ENCODE assay signal across 9 cellular contexts in the genomic region with DNA sequence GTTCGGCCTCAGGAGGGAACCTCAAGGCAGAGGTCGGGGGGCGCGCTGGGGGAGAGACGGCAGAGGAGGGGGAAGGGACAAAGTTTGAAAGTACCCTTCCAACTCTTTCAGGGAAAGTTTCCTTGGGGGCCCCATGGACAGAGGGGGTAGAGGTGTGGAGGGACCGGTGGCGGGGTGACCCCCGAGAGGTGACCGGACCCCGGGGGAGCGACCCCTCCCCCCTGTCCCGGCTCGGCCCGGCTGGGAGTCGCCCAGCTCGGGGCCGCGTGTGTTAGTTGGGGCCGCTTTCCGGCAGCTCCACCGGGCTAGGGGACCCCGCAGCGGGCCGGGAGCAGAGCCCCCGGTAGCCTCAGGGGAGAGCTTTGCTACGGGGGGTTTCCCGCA. TPM values are rescaled to one million over a fixed set of nuclear protein-coding genes. Genes with fewer than 3 reads are reported as not detected.
DNase-seq lines count a peak whose midpoint lies in the region; ATAC-seq and TF ChIP-seq lines count a peak whose summit lies in the region.
"Had no signal": no experiment of that assay in that cellular context is flagged by ENCODE, and none has a peak within 500 bp of the region (broad histone marks: within the 10 kb centered on the region; RNA-seq: fewer than 3 reads in every experiment).

No MANE protein-coding gene starts in this region.

- peak overlapping the region; percentile 95 for H3K4ac ChIP-seq in mesendoderm (ENCODE audit: low read depth, low read length)

- H3K18ac ChIP-seq in mesendoderm (ENCODE audit: low read length) = peak overlapping the region; percentile 98

- H3K9ac ChIP-seq in mesendoderm (ENCODE audit: low read length) = peak overlapping the region; percentile 75

- no peaks in the 10 kb centered on the region for H3K9me3 ChIP-seq in heart right ventricle
- H3K9me3 ChIP-seq in body of pancreas = no peaks in the 10 kb centered on the region
- no peaks in the 10 kb centered on the region for H3K9me3 ChIP-seq in vagina

- peaks cover 8 to 67% (median 42%) of the 10 kb centered on the region in 9 donors for H3K4me1 ChIP-seq in heart right ventricle
- H3K4me1 ChIP-seq in body of pancreas = peaks cover 54% of the 10 kb centered on the region
- H3K4me1 ChIP-seq in mesendoderm (ENCODE audit: control insufficient read depth, low read depth, low read length) = peaks cover 9% of the 10 kb centered on the region
- peaks cover 68% of the 10 kb centered on the region for H3K4me1 ChIP-seq in vagina

- TF ChIP-seq POLR2A in body of pancreas (IDR thresholded peaks at IDR 0.05) (no peak), vagina (IDR thresholded peaks at IDR 0.05) (no peak)

- H2BK5ac ChIP-seq in mesendoderm (ENCODE audit: low read length) = no peak overlapping the region

- H3K36me3 ChIP-seq in heart right ventricle = no peaks in the 10 kb centered on the region
- no peaks in the 10 kb centered on the region for H3K36me3 ChIP-seq in body of pancreas (replicated peaks in 1 of 2; ENCODE audit: insufficient read depth in 1 of 2, low read depth in 2 of 2)
- H3K36me3 ChIP-seq in mesendoderm (ENCODE audit: control insufficient read depth, insufficient read depth, low read length) = no peaks in the 10 kb centered on the region
- H3K36me3 ChIP-seq in vagina = no peaks in the 10 kb centered on the region

- peak overlapping the region; percentile 54 for H2BK120ac ChIP-seq in mesendoderm (ENCODE audit: low read depth, low read length)

- peak overlapping the region; percentile 47 for H4K5ac ChIP-seq in mesendoderm (ENCODE audit: low read length)

- DNase-seq in heart right ventricle (peak in 1 of 2 donors; percentile 32), Right ventricle myocardium inferior (ENCODE audit: missing footprints) (no peak), body of pancreas (no peak), mesendoderm (no peak), vagina (ENCODE audit: extremely low spot score in 2 of 2) (no peak), NCI-H82 treated with DMSO at 0.1 percent for 48 hours (lab: John Stamatoyannopoulos, UW; ENCODE audit: unreplicated experiment) (no peak)
- no peak for DNase-seq in effector CD4-positive, alpha-beta T cell
- no peak for DNase-seq in activated CD4-positive, alpha-beta T cell treated with anti-CD3 and anti-CD28 coated beads for 4 hours

- H3K79me2 ChIP-seq in mesendoderm (ENCODE audit: control insufficient read depth, insufficient read depth, low read length) = no peaks in the 10 kb centered on the region

- no peak overlapping the region for H3K23ac ChIP-seq in mesendoderm (ENCODE audit: low read length)

- WGBS in heart right ventricle, 2 donors = 3% methylated on average over 27 of the region's 27 CpGs
- WGBS in body of pancreas, 2 donors = 4% methylated on average over 8 to 27 of the region's 27 CpGs
- WGBS in mesendoderm (ENCODE audit: extremely low coverage, insufficient coverage, low lambda C conversion rate) = no CpG with 5 or more reads among the region's 27 CpGs

- H4K8ac ChIP-seq in mesendoderm (ENCODE audit: low read depth, low read length) = no peak overlapping the region

- ATAC-seq in heart right ventricle (no peak), Right ventricle myocardium inferior (no peak), body of pancreas (no peak)

- peak overlapping the region; percentile 56 for H3K4me2 ChIP-seq in mesendoderm (ENCODE audit: low read length)

- H2AK5ac ChIP-seq in mesendoderm (ENCODE audit: low read length) = no peak overlapping the region

- H3K27me3 ChIP-seq in heart right ventricle = peaks cover 0 to 34% (median 0%) of the 10 kb centered on the region in 7 donors
- H3K27me3 ChIP-seq in body of pancreas = no peaks in the 10 kb centered on the region
- H3K27me3 ChIP-seq in mesendoderm (ENCODE audit: insufficient read depth, low read length, poor library complexity) = peaks cover 30% of the 10 kb centered on the region
- H3K27me3 ChIP-seq in vagina = no peaks in the 10 kb centered on the region

- TF ChIP-seq CTCF in heart right ventricle (IDR thresholded peaks at IDR 0.05) (no peak), body of pancreas (IDR thresholded peaks at IDR 0.05) (no peak), vagina (IDR thresholded peaks at IDR 0.05) (no peak)

- intact Hi-C loops in heart right ventricle (cut with DNase I) (loop anchor here in 3 of 10 donors (5.0 to 10.0 kb wide), 2 partner anchors 50 to 57 kb away; no protein-coding TSS in a partner anchor), Right ventricle myocardium inferior (cut with DNase I) (loop anchor here (2.0 kb wide), 1 partner anchor 60 kb away; no protein-coding TSS in a partner anchor), body of pancreas (cut with DNase I) (no loop called here), vagina (cut with DNase I) (no loop called here)

- peak overlapping the region; percentile 83 to 96 (median 92) for H3K27ac ChIP-seq in heart right ventricle
- H3K27ac ChIP-seq in body of pancreas = peak overlapping the region; percentile 87 to 92 (median 92)
- H3K27ac ChIP-seq in mesendoderm (ENCODE audit: low read depth, low read length) = no peak overlapping the region
- peak overlapping the region; percentile 92 for H3K27ac ChIP-seq in vagina

- no peaks in the 10 kb centered on the region for H3K79me1 ChIP-seq in mesendoderm (ENCODE audit: low read length)

- H2BK15ac ChIP-seq in mesendoderm (replicated peaks; ENCODE audit: low read depth) = no peak overlapping the region

- H3K56ac ChIP-seq in mesendoderm (ENCODE audit: low read length) = peak overlapping the region; percentile 94

- H3K4me3 ChIP-seq in heart right ventricle (peak overlapping the region; percentile 54 to 85 (median 71)), body of pancreas (no peak overlapping the region), mesendoderm (ENCODE audit: low read length) (no peak overlapping the region), vagina (peak overlapping the region; percentile 54 to 61)

RNA-seq across cellular contexts. Expression of gene GCAT, which starts 3.2 kb away (rescaled TPM):
- total RNA-seq in heart right ventricle = 10 to 100 TPM; 26.7 to 47.8 (median 41.5) TPM
- polyA plus RNA-seq in heart right ventricle = 10 to 100 TPM; 29.4 to 63.0 TPM
- 44.1 TPM for total RNA-seq in Right ventricle myocardium inferior
- 10 to 100 TPM; 31.6 to 42.5 TPM for total RNA-seq in body of pancreas
- 6.8 TPM for polyA plus RNA-seq in mesendoderm (2013, experiment 1 of 2)
- 6.9 TPM for polyA plus RNA-seq in mesendoderm (2013, experiment 2 of 2)
- 7.6 TPM for total RNA-seq in vagina

RNA-seq across cellular contexts. Expression of gene GALR3, which starts 18.7 kb away (rescaled TPM):
- total RNA-seq in heart right ventricle (not detected), Right ventricle myocardium inferior (not detected), body of pancreas (not detected), vagina (not detected)
- polyA plus RNA-seq in heart right ventricle = under 1 TPM in 1 of 2 donors, not detected in 1; 0.03 TPM
- polyA plus RNA-seq in mesendoderm (2013, experiment 1 of 2) = not detected
- polyA plus RNA-seq in mesendoderm (2013, experiment 2 of 2) = 0.03 TPM
- total RNA-seq: SK-MEL-5 had no signal

RNA-seq across cellular contexts. Expression of gene ANKRD54, which starts 39.6 kb away (rescaled TPM):
- total RNA-seq in heart right ventricle (10 to 100 TPM; 11.2 to 21.5 (median 14.4) TPM), Right ventricle myocardium inferior (16.0 TPM), body of pancreas (10 to 100 TPM; 38.1 to 88.0 TPM), vagina (56.7 TPM)
- 10 to 100 TPM; 17.4 to 19.4 TPM for polyA plus RNA-seq in heart right ventricle
- polyA plus RNA-seq in mesendoderm (2013, experiment 1 of 2) = 8.0 TPM
- polyA plus RNA-seq in mesendoderm (2013, experiment 2 of 2) = 9.1 TPM

RNA-seq across cellular contexts. Expression of gene EIF3L, which starts 44.7 kb away (rescaled TPM):
- total RNA-seq in heart right ventricle (100 to 1,000 TPM; 304 to 489 (median 445) TPM), Right ventricle myocardium inferior (385 TPM), body of pancreas (100 to 1,000 TPM; 139 to 230 TPM), vagina (338 TPM)
- 100 to 1,000 TPM; 135 to 250 TPM for polyA plus RNA-seq in heart right ventricle
- 600 TPM for polyA plus RNA-seq in mesendoderm (2013, experiment 1 of 2)
- 594 TPM for polyA plus RNA-seq in mesendoderm (2013, experiment 2 of 2)

Comparison
In these comparisons a context has a peak if more than half of its experiments do, and no peak if none do; other contexts are left out.
1. H3K4me3 ChIP-seq: peak in heart right ventricle (10 of 10) and vagina (2 of 2); none in body of pancreas (0 of 2) and mesendoderm (single experiment).